In the genomic region with DNA sequence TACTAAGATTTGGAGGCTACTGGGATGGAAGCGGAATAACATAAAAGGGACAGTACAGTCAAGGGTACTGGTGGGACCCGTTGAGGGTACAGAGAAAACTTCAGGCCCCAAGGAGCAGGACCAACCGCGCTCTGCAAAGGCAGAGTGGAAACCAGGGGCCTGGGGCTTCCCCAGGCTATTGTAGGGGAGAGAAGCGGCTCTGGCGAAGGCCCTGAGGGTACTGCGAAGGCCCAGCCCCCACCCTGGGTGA, we compare ENCODE assay signal across 8 cellular contexts. TPM values are rescaled to one million over a fixed set of nuclear protein-coding genes. Genes with fewer than 3 reads are reported as not detected.
DNase-seq lines count a peak whose midpoint lies in the region; ATAC-seq, FAIRE-seq and TF ChIP-seq lines count a peak whose summit lies in the region.
"Had no signal": no experiment of that assay in that cellular context is flagged by ENCODE, and none has a peak within 500 bp of the region (broad histone marks: within the 10 kb centered on the region; RNA-seq: fewer than 3 reads in every experiment).

No MANE protein-coding gene starts in this region.

- H3K27me3 ChIP-seq in left ventricle myocardium inferior (ENCODE audit: low read depth), result no peaks in the 10 kb centered on the region
- no peaks in the 10 kb centered on the region for H3K27me3 ChIP-seq in aorta (ENCODE audit: control insufficient read depth in 1 of 2, insufficient read depth in 2 of 2, low read length in 1 of 2)
- H3K27me3 ChIP-seq: pancreas had no signal

- peak overlapping the region; percentile 98 for H3K27ac ChIP-seq in left ventricle myocardium inferior (replicated peaks)
- H3K27ac ChIP-seq in kidney (ENCODE audit: low read depth in 2 of 2, low read length in 2 of 2), result peak overlapping the region; percentile 76 to 85
- peak overlapping the region; percentile 83 to 87 for H3K27ac ChIP-seq in aorta (ENCODE audit: low read depth in 1 of 2, low read length in 2 of 2)
- no peak overlapping the region for H3K27ac ChIP-seq in substantia nigra (ENCODE audit: low read depth, low read length, poor library complexity, severe bottlenecking)
- H3K27ac ChIP-seq: pancreas had no signal

- H3K36me3 ChIP-seq in left ventricle myocardium inferior (peaks cover 25% of the 10 kb centered on the region), kidney (ENCODE audit: control insufficient read depth in 1 of 2, insufficient read depth in 2 of 2, low read length in 2 of 2) (peaks cover 0 to 2% of the 10 kb centered on the region in 2 donors), aorta (ENCODE audit: control insufficient read depth in 1 of 2, insufficient read depth in 2 of 2, low read length in 1 of 2) (peaks cover 0 to 12% of the 10 kb centered on the region in 2 donors)
- H3K36me3 ChIP-seq: pancreas had no signal

- H3K9me3 ChIP-seq in left ventricle myocardium inferior (replicated peaks) (no peaks in the 10 kb centered on the region), kidney (ENCODE audit: control insufficient read depth in 1 of 2, low read length in 2 of 2) (no peaks in the 10 kb centered on the region), aorta (ENCODE audit: control insufficient read depth, low read length) (no peaks in the 10 kb centered on the region)
- H3K9me3 ChIP-seq: pancreas had no signal

- no peak for FAIRE-seq in kidney (lab: Jason Lieb, UNC)
- FAIRE-seq: pancreas had no signal

- no peak for TF ChIP-seq CTCF in left ventricle myocardium inferior (IDR thresholded peaks at IDR 0.05; ENCODE audit: borderline replicate concordance)
- TF ChIP-seq CTCF in kidney (IDR thresholded peaks at IDR 0.05; ENCODE audit: borderline replicate concordance, extremely low read depth, insufficient read depth), result no peak

- no peak for ATAC-seq in left cardiac atrium
- ATAC-seq in aorta (ENCODE audit: low FRiP score), result no peak

- peaks cover 69% of the 10 kb centered on the region for H3K4me1 ChIP-seq in left ventricle myocardium inferior
- peaks cover 0 to 6% of the 10 kb centered on the region in 2 donors for H3K4me1 ChIP-seq in kidney (ENCODE audit: control insufficient read depth in 1 of 2, insufficient read depth in 1 of 2, low read depth in 1 of 2, low read length in 2 of 2)
- H3K4me1 ChIP-seq in aorta (ENCODE audit: control insufficient read depth in 1 of 2, insufficient read depth in 2 of 2, low read length in 2 of 2), result no peaks in the 10 kb centered on the region

- DNase-seq in left ventricle myocardium inferior (no peak), left cardiac atrium (no peak), kidney (no peak), aorta (no peak), substantia nigra (lab: John Stamatoyannopoulos, UW) (no peak), iPS-NIHi11 (ENCODE audit: low spot score) (no peak)
- DNase-seq: DMS153 had no signal

- H3K4me3 ChIP-seq in left ventricle myocardium inferior, result peak overlapping the region; percentile 78
- H3K4me3 ChIP-seq in kidney (ENCODE audit: low read length in 2 of 2), result peak overlapping the region; percentile 40 to 74
- peak overlapping the region; percentile 91 to 95 for H3K4me3 ChIP-seq in aorta (ENCODE audit: low read length in 2 of 2)

- intact Hi-C loops in left ventricle myocardium inferior (cut with micrococcal nuclease) (no loop called here), left cardiac atrium (cut with DNase I) (loop anchor here in 1 of 2 donors (2.0 kb wide), 1 partner anchor 28 kb away; no protein-coding TSS in a partner anchor), kidney (cut with DNase I) (no loop called here), aorta (cut with DNase I) (loop anchor here in 1 of 2 donors (2.0 kb wide), 1 partner anchor 28 kb away; no protein-coding TSS in a partner anchor)

- H3K9ac ChIP-seq in kidney (ENCODE audit: low read length in 2 of 2), result peak overlapping the region; percentile 23 to 65

- WGBS in aorta, 2 donors, result 9% methylated on average over 7 of the region's 7 CpGs

RNA-seq across cellular contexts. Expression of a gene that starts 0.4 kb away (rescaled TPM):
- total RNA-seq in left ventricle myocardium inferior, result 1,070 TPM
- 100 to 1,000 TPM; 523 to 604 TPM for total RNA-seq in left cardiac atrium
- total RNA-seq in kidney, result 218 TPM
- 287 TPM for polyA plus RNA-seq in kidney (ENCODE audit: insufficient read depth, low read depth, low replicate concordance)
- 1,000 to 10,000 TPM; 1,614 to 5,973 TPM for total RNA-seq in aorta
- 1,000 to 10,000 TPM; 7,224 to 9,377 TPM for polyA plus RNA-seq in aorta

RNA-seq across cellular contexts. Expression of a gene that starts 15.5 kb away (rescaled TPM):
- not detected for total RNA-seq in left ventricle myocardium inferior
- 1 to 10 TPM; 1.6 to 2.8 TPM for total RNA-seq in left cardiac atrium
- total RNA-seq in kidney, result 0.85 TPM
- 0.67 TPM for polyA plus RNA-seq in kidney (ENCODE audit: insufficient read depth, low read depth, low replicate concordance)
- 1 to 10 TPM; 4.3 to 8.8 TPM for total RNA-seq in aorta
- polyA plus RNA-seq in aorta, result under 1 TPM in 1 of 2 donors, not detected in 1; 0.79 TPM

RNA-seq across cellular contexts. Expression of a gene that starts 24.3 kb away (rescaled TPM):
- 0.27 TPM for total RNA-seq in left ventricle myocardium inferior
- under 1 TPM; 0.18 to 0.84 TPM for total RNA-seq in left cardiac atrium
- 0.72 TPM for total RNA-seq in kidney
- polyA plus RNA-seq in kidney (ENCODE audit: insufficient read depth, low read depth, low replicate concordance), result 0.17 TPM
- 1 to 10 TPM in 1 of 2 donors, under 1 TPM in 1; 0.75 to 1.7 TPM for total RNA-seq in aorta
- 1 to 10 TPM in 1 of 2 donors, under 1 TPM in 1; 0.25 to 1.8 TPM for polyA plus RNA-seq in aorta

RNA-seq across cellular contexts. Expression of a gene that starts 31.2 kb away (rescaled TPM):
- total RNA-seq in left ventricle myocardium inferior, result 44.3 TPM
- total RNA-seq in left cardiac atrium, result 10 to 100 TPM; 52.3 to 70.9 TPM
- total RNA-seq in kidney, result 26.8 TPM
- 52.3 TPM for polyA plus RNA-seq in kidney (ENCODE audit: insufficient read depth, low read depth, low replicate concordance)
- total RNA-seq in aorta, result 10 to 100 TPM; 53.7 to 79.6 TPM
- 100 to 1,000 TPM in 1 of 2 donors, 10 to 100 TPM in 1; 65.7 to 224 TPM for polyA plus RNA-seq in aorta

RNA-seq across cellular contexts. Expression of a gene that starts 31.5 kb away (rescaled TPM):
- 15,093 TPM for total RNA-seq in left ventricle myocardium inferior
- total RNA-seq in left cardiac atrium, result over 10,000 TPM; 14,118 to 22,490 TPM
- total RNA-seq in kidney, result 36,256 TPM
- polyA plus RNA-seq in kidney (ENCODE audit: insufficient read depth, low read depth, low replicate concordance), result not detected
- over 10,000 TPM; 14,949 to 16,694 TPM for total RNA-seq in aorta
- not detected for polyA plus RNA-seq in aorta
